ENCODE assay signal across 8 cellular contexts in genomic region chr1:28259252-28259934, GRCh38. TPM values are rescaled to one million over a fixed set of nuclear protein-coding genes. Genes with fewer than 3 reads are reported as not detected.
A peak's percentile ranks its signal among the peaks of the same experiment; 100 is the strongest.
DNase-seq lines count a peak whose midpoint lies in the region; ATAC-seq and TF ChIP-seq lines count a peak whose summit lies in the region.

Gene SESN2, plus strand, starts transcription at chr1:28259518. Its CDS starts 330 bp downstream, at chr1:28259848.

- no peaks in the 10 kb centered on the region for H3K9me3 ChIP-seq in osteoblast (ENCODE audit: low read depth, low read length)
- H3K9me3 ChIP-seq in thoracic aorta, result no peaks in the 10 kb centered on the region

- H3K4me1 ChIP-seq in osteoblast (ENCODE audit: insufficient read depth, low read length) (peaks cover 25% of the 10 kb centered on the region), thoracic aorta (ENCODE audit: control insufficient read depth in 1 of 2, low read depth in 2 of 2) (peaks cover 8 to 31% of the 10 kb centered on the region in 2 donors)

- peak within 1 kb of the TSS; percentile 93 for H3K4me3 ChIP-seq in osteoblast (ENCODE audit: insufficient read depth, low read length)
- peak within 1 kb of the TSS; percentile 88 for H3K4me3 ChIP-seq in thoracic aorta

- DNase-seq in GM10248 (ENCODE audit: extremely low spot score) (peak; percentile 99), NCI-H1105 (lab: John Stamatoyannopoulos, UW) (peak; percentile 97), SKM-1 treated with dmso at 0.1 percent for 144 hours (lab: John Stamatoyannopoulos, UW; ENCODE audit: unreplicated experiment) (peak; percentile 97), glomerular visceral epithelial cell (ENCODE audit: extremely low spot score) (peak; percentile 98), osteoblast (ENCODE audit: insufficient read length, low spot score, missing footprints) (peak; percentile 98), thoracic aorta (ENCODE audit: low spot score) (peak; percentile 95)
- peak; percentile 100 for DNase-seq in activated naive CD8-positive, alpha-beta T cell treated with anti-CD3 and anti-CD28 coated beads for 36 hours

- no peaks in the 10 kb centered on the region for H3K27me3 ChIP-seq in osteoblast (ENCODE audit: insufficient read depth, low read length)
- H3K27me3 ChIP-seq in thoracic aorta (replicated peaks; ENCODE audit: insufficient read depth), result no peaks in the 10 kb centered on the region

- peaks cover 3% of the 10 kb centered on the region for H3K9me3 Mint-ChIP-seq in activated naive CD8-positive, alpha-beta T cell treated with anti-CD3 and anti-CD28 coated beads for 36 hours

- TF ChIP-seq CTCF in GM10248 (IDR thresholded peaks at IDR 0.05; ENCODE audit: control extremely low read depth, extremely low read depth, low read depth, missing control alignments) (no peak), osteoblast (IDR thresholded peaks at IDR 0.05; ENCODE audit: extremely low read depth, low read depth, low read length) (no peak), thoracic aorta (IDR thresholded peaks at IDR 0.05) (no peak)

- peak within 1 kb of the TSS; percentile 83 for H3K4me2 ChIP-seq in osteoblast (ENCODE audit: insufficient read depth, low read length)

- H3K79me2 ChIP-seq in osteoblast (ENCODE audit: insufficient read depth, low read length), result peaks cover 50% of the 10 kb centered on the region

- H3K4me3 Mint-ChIP-seq in activated naive CD8-positive, alpha-beta T cell treated with anti-CD3 and anti-CD28 coated beads for 36 hours, result peak within 1 kb of the TSS; percentile 77

- peak within 1 kb of the TSS; percentile 66 for H2AFZ ChIP-seq in osteoblast (ENCODE audit: low read length)

- peaks cover 35% of the 10 kb centered on the region for H4K20me1 ChIP-seq in osteoblast (ENCODE audit: insufficient read depth, low read length)

- H3K27ac ChIP-seq in osteoblast (ENCODE audit: low read depth, low read length), result peak within 1 kb of the TSS; percentile 89
- peak within 1 kb of the TSS; percentile 79 to 83 for H3K27ac ChIP-seq in thoracic aorta

- H3K27me3 Mint-ChIP-seq in activated naive CD8-positive, alpha-beta T cell treated with anti-CD3 and anti-CD28 coated beads for 36 hours, result no peaks in the 10 kb centered on the region

- peak within 1 kb of the TSS; percentile 97 for H3K27ac Mint-ChIP-seq in activated naive CD8-positive, alpha-beta T cell treated with anti-CD3 and anti-CD28 coated beads for 36 hours

- H3K36me3 Mint-ChIP-seq in activated naive CD8-positive, alpha-beta T cell treated with anti-CD3 and anti-CD28 coated beads for 36 hours, result peaks cover 10% of the 10 kb centered on the region

- CTCF ChIA-PET in GM10248 (lab: Yijun Ruan, JAX), result interaction anchor here (1.2 to 9.8 kb wide), 3 partner anchors 11 to 15 kb away, joined by 4 to 111 read pairs (median 5); no protein-coding TSS in a partner anchor

- H3K4me1 Mint-ChIP-seq in activated naive CD8-positive, alpha-beta T cell treated with anti-CD3 and anti-CD28 coated beads for 36 hours, result peaks cover 35% of the 10 kb centered on the region

- H3K36me3 ChIP-seq in osteoblast (ENCODE audit: insufficient read depth, low read length) (no peaks in the 10 kb centered on the region), thoracic aorta (no peaks in the 10 kb centered on the region)

- POLR2A ChIA-PET in GM10248 (lab: Yijun Ruan, JAX), result interaction anchor here (1.0 to 1.5 kb wide), 3 partner anchors 8 to 69 kb away, joined by 3 read pairs; partner anchors contain the start of gene MED18

- ATAC-seq in HG02623 (IDR thresholded peaks at IDR 0.05; ENCODE audit: unreplicated experiment) (peak; percentile 93), thoracic aorta (ENCODE audit: insufficient number of reproducible peaks, low FRiP score, low read depth) (peak; percentile 95)

RNA-seq across cellular contexts. Expression of gene SESN2, which starts in this region (rescaled TPM):
- total RNA-seq in activated naive CD8-positive, alpha-beta T cell treated with anti-CD3 and anti-CD28 coated beads for 36 hours, result 10 to 100 TPM; 35.4 to 36.3 TPM
- total RNA-seq in osteoblast, result 56.3 and 59.7 TPM in 2 replicates
- 10 to 100 TPM; 10.9 to 12.6 TPM for total RNA-seq in thoracic aorta

Comparison
In these comparisons a context has a peak if more than half of its experiments do, and no peak if none do; other contexts are left out.
1. Peak in every context shown above with its lines: DNase-seq, ATAC-seq, H3K4me3 ChIP-seq and H3K27ac ChIP-seq.